In genomic region chr9:130672466-130672865, GRCh38 we compare ENCODE assay signal across 18 cellular contexts. TPM values are rescaled to one million over a fixed set of nuclear protein-coding genes. Genes with fewer than 3 reads are reported as not detected.
DNase-seq lines count a peak whose midpoint lies in the region; ATAC-seq and TF ChIP-seq lines count a peak whose summit lies in the region.
"Had no signal": no experiment of that assay in that cellular context is flagged by ENCODE, and none has a peak within 500 bp of the region (broad histone marks: within the 10 kb centered on the region; RNA-seq: fewer than 3 reads in every experiment).

No MANE protein-coding gene starts in this region.

- no peaks in the 10 kb centered on the region for H3K79me1 ChIP-seq in IMR-90 (ENCODE audit: low read depth in 1 of 2, low read length in 2 of 2)

- no peak overlapping the region for H3K4me3 Mint-ChIP-seq in neural crest cell
- no peak overlapping the region for H3K4me3 Mint-ChIP-seq in activated naive CD4-positive, alpha-beta T cell treated with anti-CD3 and anti-CD28 coated beads for 36 hours
- H3K4me3 Mint-ChIP-seq: CD4-positive, CD25-positive, alpha-beta regulatory T cell; IgD-negative memory B cell had no signal

- no peak overlapping the region for H2AFZ ChIP-seq in IMR-90 (replicated peaks; ENCODE audit: low read length, poor library complexity)

- H3K4ac ChIP-seq in IMR-90 (ENCODE audit: low read depth, low read length): no peak overlapping the region

- TF ChIP-seq CTCF in IMR-90 (conservative IDR thresholded peaks at IDR 0.05; ENCODE audit: low read depth, low read length): no peak
- no peak for TF ChIP-seq CTCF in neural crest cell (conservative IDR thresholded peaks at IDR 0.05)

- H2AK9ac ChIP-seq in IMR-90 (replicated peaks; ENCODE audit: low read depth, low read length, poor library complexity): no peak overlapping the region

- no peaks in the 10 kb centered on the region for H3K4me1 ChIP-seq in IMR-90 (ENCODE audit: control insufficient read depth, insufficient read depth, low read length)

- H3K27ac Mint-ChIP-seq in neural crest cell (ENCODE audit: unreplicated experiment): peak overlapping the region; percentile 45
- H3K27ac Mint-ChIP-seq in activated naive CD4-positive, alpha-beta T cell treated with anti-CD3 and anti-CD28 coated beads for 36 hours: no peak overlapping the region
- H3K27ac Mint-ChIP-seq: CD4-positive, CD25-positive, alpha-beta regulatory T cell; IgD-negative memory B cell had no signal

- TF ChIP-seq POLR2A in IMR-90 (IDR thresholded peaks at IDR 0.05; ENCODE audit: low read depth, low read length): no peak

- no peak overlapping the region for H3K9ac ChIP-seq in IMR-90 (ENCODE audit: low read depth, low read length)

- WGBS in IMR-90 (ENCODE audit: extremely low coverage in 2 of 2, insufficient read length in 1 of 2), 2 experiments: 82% methylated on average over 7 of the region's 8 CpGs; no CpG with 5 or more reads in 1 of the 2 experiments

- peaks cover 70% of the 10 kb centered on the region for H3K27me3 Mint-ChIP-seq in neural crest cell (ENCODE audit: low read depth)
- peaks cover 9% of the 10 kb centered on the region for H3K27me3 Mint-ChIP-seq in activated naive CD4-positive, alpha-beta T cell treated with anti-CD3 and anti-CD28 coated beads for 36 hours (ENCODE audit: low read depth)

- H3K9me1 ChIP-seq in IMR-90 (ENCODE audit: insufficient read depth, low read length): no peaks in the 10 kb centered on the region

- dilution Hi-C loops in IMR-90 (cut with HindIII; ENCODE audit: low sequenced_read_pairs, unreplicated experiment): no loop called here

- H3K27me3 ChIP-seq in IMR-90 (ENCODE audit: control insufficient read depth, insufficient read depth, low read length): peaks cover 26% of the 10 kb centered on the region

- H3K23ac ChIP-seq in IMR-90 (ENCODE audit: low read depth, low read length): no peak overlapping the region

- no peaks in the 10 kb centered on the region for H4K20me1 ChIP-seq in IMR-90 (ENCODE audit: insufficient read depth, low read length)

- no TSS peak for BruUV-seq in IMR-90 (replicated peaks; lab: Mats Ljungman, UMichigan)

- H3K4me3 ChIP-seq in IMR-90 (ENCODE audit: insufficient read depth, low read depth, low read length): no peak overlapping the region

- H2AK5ac ChIP-seq in IMR-90 (ENCODE audit: low read depth, low read length): no peak overlapping the region

- H2BK5ac ChIP-seq in IMR-90 (ENCODE audit: low read depth, low read length, poor library complexity, severe bottlenecking): no peak overlapping the region

- no peak overlapping the region for H2BK15ac ChIP-seq in IMR-90 (ENCODE audit: low read depth, low read length)

- no peak overlapping the region for H4K8ac ChIP-seq in IMR-90 (ENCODE audit: low read depth in 2 of 2, low read length in 2 of 2)

- no peak overlapping the region for H4K5ac ChIP-seq in IMR-90 (ENCODE audit: low read depth, low read length)

- peaks cover 14% of the 10 kb centered on the region for H3K4me1 Mint-ChIP-seq in neural crest cell
- H3K4me1 Mint-ChIP-seq in activated naive CD4-positive, alpha-beta T cell treated with anti-CD3 and anti-CD28 coated beads for 36 hours (ENCODE audit: low read depth): no peaks in the 10 kb centered on the region

- H3K18ac ChIP-seq in IMR-90 (ENCODE audit: low read depth, low read length): no peak overlapping the region

- H3K9me3 Mint-ChIP-seq in neural crest cell: no peaks in the 10 kb centered on the region
- H3K9me3 Mint-ChIP-seq in activated naive CD4-positive, alpha-beta T cell treated with anti-CD3 and anti-CD28 coated beads for 36 hours: no peaks in the 10 kb centered on the region
- H3K9me3 Mint-ChIP-seq: CD4-positive, CD25-positive, alpha-beta regulatory T cell; IgD-negative memory B cell had no signal

- no peaks in the 10 kb centered on the region for H3K36me3 ChIP-seq in IMR-90 (ENCODE audit: control insufficient read depth, insufficient read depth, low read length)

- POLR2A ChIA-PET in IMR-90 (lab: Charles Lee; ENCODE audit: unreplicated experiment): no interaction called here

- no peaks in the 10 kb centered on the region for H3K9me3 ChIP-seq in IMR-90 (ENCODE audit: control insufficient read depth, insufficient read depth, low read length)

- H2BK20ac ChIP-seq in IMR-90 (ENCODE audit: low read depth, low read length): no peak overlapping the region

- no peak overlapping the region for H4K91ac ChIP-seq in IMR-90 (ENCODE audit: insufficient read depth, low read depth, low read length)

- H3K56ac ChIP-seq in IMR-90 (ENCODE audit: extremely low read depth, insufficient read depth, low read length): no peak overlapping the region

- no peak overlapping the region for H3K14ac ChIP-seq in IMR-90 (replicated peaks; ENCODE audit: low read depth, low read length)

- CTCF ChIA-PET in IMR-90 (lab: Yijun Ruan, JAX): no interaction called here
- CTCF ChIA-PET in activated naive CD4-positive, alpha-beta T cell treated with anti-CD3 and anti-CD28 coated beads for 36 hours (lab: Charles Lee): no interaction called here

- intact Hi-C loops in IMR-90 (cut with micrococcal nuclease): no loop called here
- intact Hi-C loops in activated naive CD4-positive, alpha-beta T cell treated with anti-CD3 and anti-CD28 coated beads for 36 hours (cut with micrococcal nuclease): no loop called here

- TF ChIP-seq RAD21 in IMR-90 (IDR thresholded peaks at IDR 0.05; ENCODE audit: low read length): no peak

- in situ Hi-C loops in IMR-90 (cut with MboI; ENCODE audit: low sequenced_read_pairs): loop anchor here (25.0 kb wide), 1 partner anchor 560 kb away; no protein-coding TSS in a partner anchor

- no peak overlapping the region for H3K4me2 ChIP-seq in IMR-90 (ENCODE audit: low read depth, low read length)

- no peak overlapping the region for H3K27ac ChIP-seq in IMR-90 (ENCODE audit: insufficient read depth, low read length)

- peaks cover 3% of the 10 kb centered on the region for H3K36me3 Mint-ChIP-seq in neural crest cell (ENCODE audit: low read depth)
- H3K36me3 Mint-ChIP-seq in activated naive CD4-positive, alpha-beta T cell treated with anti-CD3 and anti-CD28 coated beads for 36 hours (ENCODE audit: low read depth): no peaks in the 10 kb centered on the region
- H3K36me3 Mint-ChIP-seq: CD4-positive, CD25-positive, alpha-beta regulatory T cell; IgD-negative memory B cell had no signal

- DNase-seq in DMS53 (lab: John Stamatoyannopoulos, UW) (peak; percentile 20), DMS53 treated with DMSO at 0.1 percent for 48 hours (lab: John Stamatoyannopoulos, UW; ENCODE audit: unreplicated experiment) (no peak), IMR-90 (no peak), SHP77 (lab: John Stamatoyannopoulos, UW) (peak; percentile 68 to 84), neural crest cell (ENCODE audit: low read depth, low spot score) (no peak), NCI-H2029 (lab: John Stamatoyannopoulos, UW) (no peak)
- no peak for DNase-seq in activated naive CD4-positive, alpha-beta T cell treated with anti-CD3 and anti-CD28 coated beads for 36 hours
- DNase-seq: 8988T; CD4-positive, CD25-positive, alpha-beta regulatory T cell; DND-41; NCI-H1436 treated with DMSO at 0.1 percent for 48 hours; NCI-H2107; T-helper 1 cell had no signal

- no peak for ATAC-seq in IMR-90 (ENCODE audit: low read depth)
- ATAC-seq in GM21447 (IDR thresholded peaks at IDR 0.05; ENCODE audit: unreplicated experiment): no peak

- no peak overlapping the region for H2BK120ac ChIP-seq in IMR-90 (ENCODE audit: low read depth, low read length)

TF ChIP-seq in IMR-90, 13 proteins besides CTCF, POLR2A, EP300 and RAD21:
- TF ChIP-seq BHLHE40 (IDR thresholded peaks at IDR 0.05; ENCODE audit: low read depth, low read length) (no peak), FOS (IDR thresholded peaks at IDR 0.05; ENCODE audit: low read depth, low read length) (no peak), SMC3 (IDR thresholded peaks at IDR 0.05; ENCODE audit: low read depth, low read length) (no peak), RFX5 (IDR thresholded peaks at IDR 0.05; ENCODE audit: low read depth, low read length) (no peak), CHD1 (IDR thresholded peaks at IDR 0.05; ENCODE audit: low read depth, low read length) (no peak), NFE2L2 (IDR thresholded peaks at IDR 0.05; ENCODE audit: low read depth, low read length) (peak; percentile 48; the same call in 1 of the 2 replicates)

RNA-seq across cellular contexts. Expression of gene PRDM12, which starts 8.1 kb away (rescaled TPM):
- total RNA-seq in IMR-90 (2012; rRNA removed) (not detected in 2 replicates), neural crest cell (2.2 and 2.5 TPM in 2 replicates)
- polyA plus RNA-seq in IMR-90 (2012; rRNA removed): not detected in 2 replicates
- polyA plus RNA-seq in IMR-90 (2012; cell fraction: cytosol; rRNA removed): 0.01 and 0.04 TPM in 2 replicates
- polyA plus RNA-seq in IMR-90 (2012; cell fraction: nucleus; rRNA removed; ENCODE audit: low replicate concordance): 0.02 TPM in 2 replicates
- total RNA-seq in activated naive CD4-positive, alpha-beta T cell treated with anti-CD3 and anti-CD28 coated beads for 36 hours: not detected
- total RNA-seq: CD4-positive, CD25-positive, alpha-beta regulatory T cell; H4; RPMI7951; SK-MEL-5 had no signal
- polyA plus RNA-seq: IgD-negative memory B cell had no signal

RNA-seq across cellular contexts. Expression of gene EXOSC2, which starts 21.1 kb away (rescaled TPM):
- total RNA-seq in IMR-90 (2012; rRNA removed) (47.5 and 48.6 TPM in 2 replicates), neural crest cell (98.8 and 103 TPM in 2 replicates)
- 24.7 and 27.0 TPM in 2 replicates for polyA plus RNA-seq in IMR-90 (2012; rRNA removed)
- polyA plus RNA-seq in IMR-90 (2012; cell fraction: cytosol; rRNA removed): 8.7 and 18.7 TPM in 2 replicates
- polyA plus RNA-seq in IMR-90 (2012; cell fraction: nucleus; rRNA removed; ENCODE audit: low replicate concordance): 19.3 and 46.1 TPM in 2 replicates
- 10 to 100 TPM; 70.1 to 72.6 TPM for total RNA-seq in activated naive CD4-positive, alpha-beta T cell treated with anti-CD3 and anti-CD28 coated beads for 36 hours

Comparison
In these comparisons a context has a peak if more than half of its experiments do, and no peak if none do; other contexts are left out.
1. DNase-seq: peak in DMS53 (single experiment) and SHP77 (2 of 2); none in DMS53 treated with DMSO at 0.1 percent for 48 hours (single experiment), IMR-90 (single experiment), neural crest cell (single experiment), NCI-H2029 (single experiment) and activated naive CD4-positive, alpha-beta T cell treated with anti-CD3 and anti-CD28 coated beads for 36 hours (single experiment).